ENCODE assay signal across 10 cellular contexts in genomic region chr11:86524603-86525352, GRCh38.
DNase-seq lines count a peak whose midpoint lies in the region; ATAC-seq, FAIRE-seq and TF ChIP-seq lines count a peak whose summit lies in the region.
"Had no signal": no experiment of that assay in that cellular context is flagged by ENCODE, and none has a peak within 500 bp of the region (broad histone marks: within the 10 kb centered on the region; RNA-seq: fewer than 3 reads in every experiment).

No MANE protein-coding gene starts in this region.

- H3K79me2 ChIP-seq in astrocyte (ENCODE audit: insufficient read depth, low read length) = no peaks in the 10 kb centered on the region

- H3K9ac ChIP-seq in astrocyte (ENCODE audit: low read length) = peak overlapping the region; percentile 77

- no peak overlapping the region for H3K4me3 Mint-ChIP-seq in activated naive CD4-positive, alpha-beta T cell treated with anti-CD3 and anti-CD28 coated beads, Interleukin-2, amount 50 U/mL, for 24 hours
- H3K4me3 Mint-ChIP-seq in astrocyte (ENCODE audit: unreplicated experiment) (no peak overlapping the region), type B pancreatic cell (no peak overlapping the region)
- H3K4me3 Mint-ChIP-seq: B cell had no signal

- peak overlapping the region; percentile 88 for H3K27ac Mint-ChIP-seq in activated naive CD4-positive, alpha-beta T cell treated with anti-CD3 and anti-CD28 coated beads, Interleukin-2, amount 50 U/mL, for 24 hours
- H3K27ac Mint-ChIP-seq in activated naive CD4-positive, alpha-beta T cell treated with anti-CD3 and anti-CD28 coated beads, Interleukin-2, amount 50 U/mL, for 72 hours = peak overlapping the region in 1 of 2 donors; percentile 47
- H3K27ac Mint-ChIP-seq in astrocyte (ENCODE audit: unreplicated experiment) (peak overlapping the region; percentile 95), type B pancreatic cell (peak overlapping the region; percentile 64)
- H3K27ac Mint-ChIP-seq: B cell had no signal

- FAIRE-seq in astrocyte (lab: Jason Lieb, UNC) = peak; percentile 49

- peaks cover 7% of the 10 kb centered on the region for H3K36me3 Mint-ChIP-seq in activated naive CD4-positive, alpha-beta T cell treated with anti-CD3 and anti-CD28 coated beads, Interleukin-2, amount 50 U/mL, for 24 hours
- peaks cover 54 to 60% of the 10 kb centered on the region in 2 donors for H3K36me3 Mint-ChIP-seq in activated naive CD4-positive, alpha-beta T cell treated with anti-CD3 and anti-CD28 coated beads, Interleukin-2, amount 50 U/mL, for 72 hours
- H3K36me3 Mint-ChIP-seq in astrocyte (ENCODE audit: low read depth, unreplicated experiment) (peaks cover 11% of the 10 kb centered on the region), type B pancreatic cell (peaks cover 4% of the 10 kb centered on the region)

- no peak overlapping the region for H2AFZ ChIP-seq in astrocyte (ENCODE audit: low read depth, low read length)

- intact Hi-C loops in right lobe of liver (cut with DNase I) = no loop called here
- intact Hi-C loops in sciatic nerve (cut with DNase I) = no loop called here

- TF ChIP-seq POLR2A in right lobe of liver (IDR thresholded peaks at IDR 0.05) = no peak

- H3K27me3 Mint-ChIP-seq in activated naive CD4-positive, alpha-beta T cell treated with anti-CD3 and anti-CD28 coated beads, Interleukin-2, amount 50 U/mL, for 24 hours = peaks cover 2% of the 10 kb centered on the region
- no peaks in the 10 kb centered on the region for H3K27me3 Mint-ChIP-seq in astrocyte (ENCODE audit: low read depth, unreplicated experiment)
- peaks cover 6% of the 10 kb centered on the region for H3K27me3 Mint-ChIP-seq in type B pancreatic cell

- DNase-seq in activated naive CD4-positive, alpha-beta T cell treated with anti-CD3 and anti-CD28 coated beads, Interleukin-2, amount 50 U/mL, for 72 hours (ENCODE audit: low spot score in 2 of 2) = no peak
- peak; percentile 77 for DNase-seq in astrocyte (ENCODE audit: low read depth)
- no peak for DNase-seq in right lobe of liver
- DNase-seq in type B pancreatic cell (ENCODE audit: extremely low spot score, unreplicated experiment) = no peak
- DNase-seq in activated CD4-positive, alpha-beta T cell treated with anti-CD3 and anti-CD28 coated beads, Interleukin-2, amount 50 U/mL, for 1 hour = no peak
- DNase-seq in sciatic nerve (ENCODE audit: low spot score) = no peak
- DNase-seq in Kasumi-1 (lab: John Stamatoyannopoulos, UW) = no peak
- DNase-seq: NCI-H146 had no signal

- TF ChIP-seq CTCF in astrocyte (IDR thresholded peaks at IDR 0.05; ENCODE audit: insufficient read depth, low read depth, low read length) = no peak
- TF ChIP-seq CTCF in right lobe of liver (IDR thresholded peaks at IDR 0.05) = no peak
- TF ChIP-seq CTCF in type B pancreatic cell (conservative IDR thresholded peaks at IDR 0.05) = no peak

- H3K27ac ChIP-seq in astrocyte (ENCODE audit: low read depth, low read length) (peak overlapping the region; percentile 94), right lobe of liver (peak overlapping the region; percentile 26 to 71 (median 35))

- H3K36me3 ChIP-seq in astrocyte (ENCODE audit: insufficient read depth, low read length) = no peaks in the 10 kb centered on the region
- H3K36me3 ChIP-seq in right lobe of liver = no peaks in the 10 kb centered on the region

- no peaks in the 10 kb centered on the region for H4K20me1 ChIP-seq in astrocyte (ENCODE audit: insufficient read depth, low read length)

- H3K9me3 Mint-ChIP-seq in activated naive CD4-positive, alpha-beta T cell treated with anti-CD3 and anti-CD28 coated beads, Interleukin-2, amount 50 U/mL, for 24 hours = peaks cover 9% of the 10 kb centered on the region
- peaks cover 24 to 25% of the 10 kb centered on the region in 2 donors for H3K9me3 Mint-ChIP-seq in activated naive CD4-positive, alpha-beta T cell treated with anti-CD3 and anti-CD28 coated beads, Interleukin-2, amount 50 U/mL, for 72 hours
- H3K9me3 Mint-ChIP-seq in astrocyte (ENCODE audit: unreplicated experiment) (peaks cover 30% of the 10 kb centered on the region), type B pancreatic cell (peaks cover 5% of the 10 kb centered on the region)

- H3K27me3 ChIP-seq in astrocyte (ENCODE audit: insufficient read depth, low read length) = no peaks in the 10 kb centered on the region
- no peaks in the 10 kb centered on the region for H3K27me3 ChIP-seq in right lobe of liver

- peak overlapping the region; percentile 78 for H3K4me2 ChIP-seq in astrocyte (ENCODE audit: low read length)

- no peaks in the 10 kb centered on the region for H3K9me3 ChIP-seq in astrocyte (ENCODE audit: insufficient read depth, low read depth, low read length)
- no peaks in the 10 kb centered on the region for H3K9me3 ChIP-seq in right lobe of liver

- no peak for ATAC-seq in activated naive CD4-positive, alpha-beta T cell treated with anti-CD3 and anti-CD28 coated beads, Interleukin-2, amount 50 U/mL, for 72 hours
- peak; percentile 11 to 62 (median 37) for ATAC-seq in right lobe of liver
- no peak for ATAC-seq in sciatic nerve

- 34% methylated on average over 2 of the region's 2 CpGs for WGBS in right lobe of liver (ENCODE audit: insufficient coverage, low coverage, low lambda C conversion rate, missing lambda C conversion rate)

- peaks cover 13% of the 10 kb centered on the region for H3K4me1 Mint-ChIP-seq in activated naive CD4-positive, alpha-beta T cell treated with anti-CD3 and anti-CD28 coated beads, Interleukin-2, amount 50 U/mL, for 24 hours
- H3K4me1 Mint-ChIP-seq in astrocyte (ENCODE audit: low read depth, unreplicated experiment) (peaks cover 23% of the 10 kb centered on the region), type B pancreatic cell (ENCODE audit: unreplicated experiment) (peaks cover 19% of the 10 kb centered on the region)
- H3K4me1 Mint-ChIP-seq: B cell had no signal

- H3K4me1 ChIP-seq in astrocyte (ENCODE audit: insufficient read depth, low read length) (peaks cover 24% of the 10 kb centered on the region), right lobe of liver (peaks cover 0 to 13% (median 5%) of the 10 kb centered on the region in 4 donors)

- peak overlapping the region; percentile 24 for H3K4me3 ChIP-seq in astrocyte (ENCODE audit: insufficient read depth, low read depth, low read length)
- H3K4me3 ChIP-seq in right lobe of liver = no peak overlapping the region

Comparison
In these comparisons a context has a peak if more than half of its experiments do, and no peak if none do; other contexts are left out.
1. ATAC-seq: peak in right lobe of liver (4 of 4); none in activated naive CD4-positive, alpha-beta T cell treated with anti-CD3 and anti-CD28 coated beads, Interleukin-2, amount 50 U/mL, for 72 hours (0 of 2) and sciatic nerve (single experiment).